ENCODE assay signal across 8 cellular contexts in genomic region chr22:36352775-36353507, GRCh38. TPM values are rescaled to one million over a fixed set of nuclear protein-coding genes. Genes with fewer than 3 reads are reported as not detected.
DNase-seq lines count a peak whose midpoint lies in the region; ATAC-seq and TF ChIP-seq lines count a peak whose summit lies in the region.

No MANE protein-coding gene starts in this region.

- intact Hi-C loops in sciatic nerve (cut with DNase I) = no loop called here

- no peaks in the 10 kb centered on the region for H3K27me3 ChIP-seq in foreskin keratinocyte

- ATAC-seq in WTC11 = no peak
- peak; percentile 13 for ATAC-seq in foreskin keratinocyte
- peak; percentile 85 for ATAC-seq in sciatic nerve
- ATAC-seq in HG02885 (IDR thresholded peaks at IDR 0.05; ENCODE audit: poor library complexity, unreplicated experiment) = no peak

- H3K36me3 Mint-ChIP-seq in WTC11 = peaks cover 6% of the 10 kb centered on the region

- TF ChIP-seq CTCF in WTC11 (IDR thresholded peaks at IDR 0.05) = no peak
- TF ChIP-seq CTCF in foreskin keratinocyte (conservative IDR thresholded peaks at IDR 0.05) = no peak

- no peaks in the 10 kb centered on the region for H3K9me3 Mint-ChIP-seq in WTC11

- peak; percentile 54 for DNase-seq in H4 (ENCODE audit: low spot score)
- no peak for DNase-seq in WTC11 (ENCODE audit: low spot score)
- DNase-seq in foreskin keratinocyte = peak in 1 of 2 donors; percentile 35
- peak; percentile 90 for DNase-seq in sciatic nerve (ENCODE audit: low spot score)
- no peak for DNase-seq in HEK293T (ENCODE audit: extremely low spot score)
- no peak for DNase-seq in NCI-H187 (lab: John Stamatoyannopoulos, UW)
- no peak for DNase-seq in globus pallidus (ENCODE audit: low spot score)

- H3K27me3 Mint-ChIP-seq in WTC11 (ENCODE audit: low read depth) = no peaks in the 10 kb centered on the region

- H3K4me3 Mint-ChIP-seq in WTC11 = no peak overlapping the region

- POLR2A ChIA-PET in WTC11 (lab: Charles Lee) (interaction anchor here (0.8 kb wide), 1 partner anchor 24 kb away, joined by 3 read pairs; no protein-coding TSS in a partner anchor), HEK293T (lab: Yijun Ruan, JAX) (interaction anchor here (1.7 kb wide), 1 partner anchor 35 kb away, joined by 5 read pairs; the partner anchor contains the start of gene MYH9)

- peak overlapping the region; percentile 79 for H3K27ac Mint-ChIP-seq in WTC11

- H3K27ac ChIP-seq in foreskin keratinocyte = no peak overlapping the region

- CTCF ChIA-PET in WTC11 (lab: Charles Lee) = interaction anchor here (1.3 to 1.5 kb wide), 2 partner anchors 14 to 118 kb away, joined by 5 read pairs; no protein-coding TSS in a partner anchor
- CTCF ChIA-PET in HEK293T (lab: Yijun Ruan, JAX) = no interaction called here

- H3K4me1 Mint-ChIP-seq in WTC11 = peaks cover 69% of the 10 kb centered on the region

- peaks cover 41% of the 10 kb centered on the region for H3K4me1 ChIP-seq in foreskin keratinocyte

TF ChIP-seq in WTC11, 78 proteins besides CTCF, POLR2A, EP300 and RAD21 (continues in another document):
- no peak for TF ChIP-seq ZNF416 (CRISPR knock-in tag; IDR thresholded peaks at IDR 0.05)
- TF ChIP-seq GRHL2 (CRISPR knock-in tag; IDR thresholded peaks at IDR 0.05; ENCODE audit: insufficient replicate concordance, severe bottlenecking) = no peak
- TF ChIP-seq AR (CRISPR knock-in tag; IDR thresholded peaks at IDR 0.05) = no peak
- no peak for TF ChIP-seq ETV6 (CRISPR knock-in tag; IDR thresholded peaks at IDR 0.05)
- no peak for TF ChIP-seq ZNF317 (CRISPR knock-in tag; IDR thresholded peaks at IDR 0.05; ENCODE audit: borderline replicate concordance, low read depth)
- TF ChIP-seq IRF1 (CRISPR knock-in tag; IDR thresholded peaks at IDR 0.05) = no peak
- no peak for TF ChIP-seq ATF1 (CRISPR knock-in tag; IDR thresholded peaks at IDR 0.05)
- no peak for TF ChIP-seq ATF2 (CRISPR knock-in tag; IDR thresholded peaks at IDR 0.05; ENCODE audit: borderline replicate concordance, low read depth)
- TF ChIP-seq HMGA2 (CRISPR knock-in tag; IDR thresholded peaks at IDR 0.05) = no peak
- TF ChIP-seq NR3C1 (CRISPR knock-in tag; conservative IDR thresholded peaks at IDR 0.05; ENCODE audit: low read depth) = no peak

TF ChIP-seq in HEK293T, 16 proteins besides CTCF, POLR2A, EP300 and RAD21:
- TF ChIP-seq HDGF (IDR thresholded peaks at IDR 0.05; ENCODE audit: borderline replicate concordance) (no peak), SP1 (IDR thresholded peaks at IDR 0.05) (no peak), ARNT (IDR thresholded peaks at IDR 0.05) (no peak), ELF4 (IDR thresholded peaks at IDR 0.05) (no peak), NFRKB (IDR thresholded peaks at IDR 0.05) (no peak), L3MBTL2 (conservative IDR thresholded peaks at IDR 0.05) (no peak), PKNOX1 (IDR thresholded peaks at IDR 0.05) (no peak), TARDBP (IDR thresholded peaks at IDR 0.05) (no peak)

RNA-seq across cellular contexts. Expression of gene MYH9, which starts 34.8 kb away (rescaled TPM):
- total RNA-seq in H4 (2014; rRNA removed; shearing (Covaris generic)) = 57.5 and 82.9 TPM in 2 replicates
- total RNA-seq in WTC11 (2021) = 272 to 288 TPM (median 277 TPM) in 3 replicates
- total RNA-seq in foreskin keratinocyte = 926 and 995 TPM in 2 replicates
- 295 and 315 TPM in 2 replicates for polyA plus RNA-seq in foreskin keratinocyte
- total RNA-seq in sciatic nerve = 973 TPM

Comparison
In these comparisons a context has a peak if more than half of its experiments do, and no peak if none do; other contexts are left out.
1. DNase-seq: peak in H4 (single experiment) and sciatic nerve (single experiment); none in WTC11 (single experiment), HEK293T (single experiment), NCI-H187 (0 of 2) and globus pallidus (single experiment).
2. ATAC-seq: peak in foreskin keratinocyte (single experiment) and sciatic nerve (single experiment); none in WTC11 (single experiment) and HG02885 (single experiment).